18 cellular contexts compared by ENCODE assay signal in the genomic region with DNA sequence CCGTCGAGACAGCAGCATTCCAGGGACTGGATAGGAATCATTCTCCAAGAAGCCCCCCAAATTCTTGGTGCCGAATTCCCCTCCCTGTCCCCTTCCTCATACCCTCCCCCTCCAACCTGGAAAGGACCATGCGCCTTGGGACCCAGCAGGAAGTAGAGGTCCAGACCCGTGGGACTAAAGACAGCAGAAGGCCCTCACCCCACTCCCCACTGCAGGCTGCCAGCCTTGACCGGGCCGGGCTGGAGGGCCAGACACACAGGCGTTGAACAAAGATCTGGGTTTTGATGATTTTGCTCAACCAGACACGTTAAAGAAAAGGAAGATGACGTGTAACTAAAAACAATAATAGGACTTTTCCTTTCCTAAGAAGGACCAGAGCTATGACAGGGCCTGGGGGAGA.
DNase-seq lines count a peak whose midpoint lies in the region; ATAC-seq and TF ChIP-seq lines count a peak whose summit lies in the region.
"Had no signal": no experiment of that assay in that cellular context is flagged by ENCODE, and none has a peak within 500 bp of the region (broad histone marks: within the 10 kb centered on the region; RNA-seq: fewer than 3 reads in every experiment).

No MANE protein-coding gene starts in this region.

- no peak overlapping the region for H3K9ac ChIP-seq in BLaER1
- H3K9ac ChIP-seq: GM23248 had no signal

- H3K4me1 ChIP-seq in BLaER1 (peaks cover 71% of the 10 kb centered on the region), lower lobe of right lung (no peaks in the 10 kb centered on the region), sigmoid colon (no peaks in the 10 kb centered on the region)
- H3K4me1 ChIP-seq: Caco-2 had no signal

- H3K4me1 Mint-ChIP-seq in chondrocyte (ENCODE audit: low read depth), result no peaks in the 10 kb centered on the region
- H3K4me1 Mint-ChIP-seq: B cell; CD4-positive, CD25-positive, alpha-beta regulatory T cell had no signal

- H4K20me1 ChIP-seq in BLaER1, result no peaks in the 10 kb centered on the region

- TF ChIP-seq EP300 in sigmoid colon (IDR thresholded peaks at IDR 0.05), result no peak

- TF ChIP-seq POLR2A in sigmoid colon (IDR thresholded peaks at IDR 0.05), result no peak

- H3K36me3 ChIP-seq in BLaER1 (peaks cover 6% of the 10 kb centered on the region; the same call in 1 of the 2 replicates), lower lobe of right lung (no peaks in the 10 kb centered on the region), sigmoid colon (no peaks in the 10 kb centered on the region)

- H3K27ac ChIP-seq in BLaER1 (peak overlapping the region; percentile 29; the same call in 1 of the 2 replicates), lower lobe of right lung (no peak overlapping the region), sigmoid colon (no peak overlapping the region)
- H3K27ac ChIP-seq: 22Rv1, GM23248 had no signal

- H3K27me3 Mint-ChIP-seq in chondrocyte (ENCODE audit: low read depth), result no peaks in the 10 kb centered on the region
- H3K27me3 Mint-ChIP-seq: B cell; CD4-positive, CD25-positive, alpha-beta regulatory T cell had no signal

- ATAC-seq in lower lobe of right lung (no peak), HG03469 (IDR thresholded peaks at IDR 0.05; ENCODE audit: unreplicated experiment) (no peak)
- ATAC-seq: CD8-positive, alpha-beta T cell had no signal

- WGBS in sigmoid colon, 2 donors, result 79 to 84% methylated on average over 10 of the region's 10 CpGs

- peaks cover 6% of the 10 kb centered on the region for H3K9me3 Mint-ChIP-seq in chondrocyte (ENCODE audit: low read depth)
- H3K9me3 Mint-ChIP-seq: CD4-positive, CD25-positive, alpha-beta regulatory T cell; CD8-positive, alpha-beta T cell had no signal

- H3K27ac Mint-ChIP-seq in chondrocyte (ENCODE audit: unreplicated experiment), result no peak overlapping the region
- H3K27ac Mint-ChIP-seq: B cell; CD8-positive, alpha-beta T cell had no signal

- no peaks in the 10 kb centered on the region for H3K36me3 Mint-ChIP-seq in chondrocyte (ENCODE audit: low read depth)
- H3K36me3 Mint-ChIP-seq: CD4-positive, CD25-positive, alpha-beta regulatory T cell; CD8-positive, alpha-beta T cell had no signal

- peak overlapping the region; percentile 35 for H3K4me2 ChIP-seq in BLaER1

- H3K4me3 ChIP-seq in BLaER1, result no peak overlapping the region
- no peak overlapping the region for H3K4me3 ChIP-seq in lower lobe of right lung
- H3K4me3 ChIP-seq in sigmoid colon, result no peak overlapping the region
- H3K4me3 ChIP-seq: GM23248 had no signal

- H3K4me3 Mint-ChIP-seq in chondrocyte (ENCODE audit: unreplicated experiment), result no peak overlapping the region
- H3K4me3 Mint-ChIP-seq: B cell; CD4-positive, CD25-positive, alpha-beta regulatory T cell; CD8-positive, alpha-beta T cell had no signal

- H3K9me3 ChIP-seq in BLaER1 (peaks cover 16% of the 10 kb centered on the region), lower lobe of right lung (no peaks in the 10 kb centered on the region), sigmoid colon (no peaks in the 10 kb centered on the region)
- H3K9me3 ChIP-seq: Caco-2 had no signal

- DNase-seq in chondrocyte (ENCODE audit: low spot score) (peak; percentile 60), lower lobe of right lung (peak; percentile 11), sigmoid colon (peak; percentile 24), NCI-H2107 treated with DMSO at 0.1 percent for 48 hours (lab: John Stamatoyannopoulos, UW; ENCODE audit: unreplicated experiment) (no peak)
- no peak for DNase-seq in activated T-cell treated with anti-CD3 and anti-CD28 coated beads, Interleukin-2, amount 50 U/mL, for 48 hours
- DNase-seq: C1 segment of cervical spinal cord; Caco-2; CD4-positive, CD25-positive, alpha-beta regulatory T cell; CD8-positive, alpha-beta T cell; DMS153; DND-41; GM23248; H7; HCEC 1CT had no signal

- intact Hi-C loops in lower lobe of right lung (cut with DNase I) (no loop called here), sigmoid colon (cut with DNase I) (no loop called here)

- H3K27me3 ChIP-seq in BLaER1 (no peaks in the 10 kb centered on the region), lower lobe of right lung (ENCODE audit: low read depth) (peaks cover 4% of the 10 kb centered on the region), sigmoid colon (no peaks in the 10 kb centered on the region)

- no peak for TF ChIP-seq CTCF in chondrocyte (IDR thresholded peaks at IDR 0.05)
- no peak for TF ChIP-seq CTCF in lower lobe of right lung (IDR thresholded peaks at IDR 0.05)
- no peak for TF ChIP-seq CTCF in sigmoid colon (IDR thresholded peaks at IDR 0.05)

Comparison
In these comparisons a context has a peak if more than half of its experiments do, and no peak if none do; other contexts are left out.
1. DNase-seq: peak in chondrocyte (single experiment), lower lobe of right lung (single experiment) and sigmoid colon (single experiment); none in activated T-cell treated with anti-CD3 and anti-CD28 coated beads, Interleukin-2, amount 50 U/mL, for 48 hours (0 of 2) and NCI-H2107 treated with DMSO at 0.1 percent for 48 hours (single experiment).